ENCODE assay signal across 2 cellular contexts in genomic region chr3:175614107-175614506, GRCh38.
DNase-seq lines count a peak whose midpoint lies in the region; ATAC-seq and TF ChIP-seq lines count a peak whose summit lies in the region.
"Not testable (repeated sequence)": the region's sequence is repeated elsewhere in the genome, so short reads cannot be mapped to it uniquely, and the experiment has no call there.

No MANE protein-coding gene starts in this region.

- ATAC-seq in upper lobe of right lung = not testable (repeated sequence)

- H2BK5ac ChIP-seq in mesendoderm (ENCODE audit: low read length) = not testable (repeated sequence)

- H3K56ac ChIP-seq in mesendoderm (ENCODE audit: low read length) = not testable (repeated sequence)

- TF ChIP-seq CTCF in upper lobe of right lung (IDR thresholded peaks at IDR 0.05) = not testable (repeated sequence)

- not testable (repeated sequence) for H3K27me3 ChIP-seq in mesendoderm (ENCODE audit: insufficient read depth, low read length, poor library complexity); upper lobe of right lung

- H3K4me3 ChIP-seq in mesendoderm (ENCODE audit: low read length); upper lobe of right lung: not testable (repeated sequence)

- H2BK15ac ChIP-seq in mesendoderm (replicated peaks; ENCODE audit: low read depth) = not testable (repeated sequence)

- not testable (repeated sequence) for H4K8ac ChIP-seq in mesendoderm (ENCODE audit: low read depth, low read length)

- not testable (repeated sequence) for H3K4me1 ChIP-seq in mesendoderm (ENCODE audit: control insufficient read depth, low read depth, low read length); upper lobe of right lung

- H3K79me2 ChIP-seq in mesendoderm (ENCODE audit: control insufficient read depth, insufficient read depth, low read length) = not testable (repeated sequence)

- DNase-seq in mesendoderm = not testable (repeated sequence)
- peak; percentile 39 for DNase-seq in upper lobe of right lung

- not testable (repeated sequence) for H2BK120ac ChIP-seq in mesendoderm (ENCODE audit: low read depth, low read length)

- H3K9me3 ChIP-seq in upper lobe of right lung = not testable (repeated sequence)

- not testable (repeated sequence) for H3K18ac ChIP-seq in mesendoderm (ENCODE audit: low read length)

- no CpG with 5 or more reads among the region's 9 CpGs for WGBS in mesendoderm (ENCODE audit: extremely low coverage, insufficient coverage, low lambda C conversion rate)

- not testable (repeated sequence) for H4K5ac ChIP-seq in mesendoderm (ENCODE audit: low read length)

- H3K4ac ChIP-seq in mesendoderm (ENCODE audit: low read depth, low read length) = peak overlapping the region; percentile 36

- not testable (repeated sequence) for H3K9ac ChIP-seq in mesendoderm (ENCODE audit: low read length)

- H3K23ac ChIP-seq in mesendoderm (ENCODE audit: low read length) = not testable (repeated sequence)

- not testable (repeated sequence) for H3K79me1 ChIP-seq in mesendoderm (ENCODE audit: low read length)

- H3K4me2 ChIP-seq in mesendoderm (ENCODE audit: low read length) = not testable (repeated sequence)

- H2AK5ac ChIP-seq in mesendoderm (ENCODE audit: low read length) = not testable (repeated sequence)

- not testable (repeated sequence) for H3K27ac ChIP-seq in mesendoderm (ENCODE audit: low read depth, low read length); upper lobe of right lung

- H3K36me3 ChIP-seq in mesendoderm (ENCODE audit: control insufficient read depth, insufficient read depth, low read length); upper lobe of right lung: not testable (repeated sequence)

- intact Hi-C loops in upper lobe of right lung (cut with DNase I) = not testable (repeated sequence)
